In genomic region chr5:83745821-83746220, GRCh38 we compare ENCODE assay signal across 15 cellular contexts. TPM values are rescaled to one million over a fixed set of nuclear protein-coding genes. Genes with fewer than 3 reads are reported as not detected.
"Had no signal": no experiment of that assay in that cellular context is flagged by ENCODE, and none has a peak within 500 bp of the region (broad histone marks: within the 10 kb centered on the region; RNA-seq: fewer than 3 reads in every experiment).

No MANE protein-coding gene starts in this region.

- H3K4me3 ChIP-seq: left ventricle myocardium inferior, lower lobe of right lung, psoas muscle, right lobe of liver, stomach had no signal

- H3K9me3 ChIP-seq: lower lobe of right lung, right lobe of liver had no signal

- FAIRE-seq: urothelium cell line had no signal

- H3K36me3 ChIP-seq: left ventricle myocardium inferior, lower lobe of right lung, right lobe of liver, stomach had no signal

- DNase-seq: foreskin keratinocyte; immature natural killer cell; kidney; left cardiac atrium; left ventricle myocardium inferior; lower lobe of right lung; mesendoderm; naive thymus-derived CD4-positive, alpha-beta T cell; nephron progenitor cell; psoas muscle; retina; right lobe of liver; stimulated activated naive CD4-positive, alpha-beta T cell; stomach had no signal

- H3K27me3 ChIP-seq: foreskin keratinocyte, right lobe of liver, stomach had no signal

- ATAC-seq: foreskin keratinocyte; left cardiac atrium; lower lobe of right lung; naive thymus-derived CD4-positive, alpha-beta T cell; psoas muscle; right lobe of liver had no signal

- H3K4me1 ChIP-seq: foreskin keratinocyte, left ventricle myocardium inferior, lower lobe of right lung, psoas muscle, right lobe of liver, stomach had no signal

- H3K27ac ChIP-seq: foreskin keratinocyte, left ventricle myocardium inferior, lower lobe of right lung, psoas muscle, right lobe of liver, stomach had no signal

RNA-seq across cellular contexts. Expression of gene HAPLN1, which starts 25.2 kb away (rescaled TPM):
- polyA plus RNA-seq: foreskin keratinocyte; immature natural killer cell; naive thymus-derived CD4-positive, alpha-beta T cell; psoas muscle had no signal
